In the genomic region with DNA sequence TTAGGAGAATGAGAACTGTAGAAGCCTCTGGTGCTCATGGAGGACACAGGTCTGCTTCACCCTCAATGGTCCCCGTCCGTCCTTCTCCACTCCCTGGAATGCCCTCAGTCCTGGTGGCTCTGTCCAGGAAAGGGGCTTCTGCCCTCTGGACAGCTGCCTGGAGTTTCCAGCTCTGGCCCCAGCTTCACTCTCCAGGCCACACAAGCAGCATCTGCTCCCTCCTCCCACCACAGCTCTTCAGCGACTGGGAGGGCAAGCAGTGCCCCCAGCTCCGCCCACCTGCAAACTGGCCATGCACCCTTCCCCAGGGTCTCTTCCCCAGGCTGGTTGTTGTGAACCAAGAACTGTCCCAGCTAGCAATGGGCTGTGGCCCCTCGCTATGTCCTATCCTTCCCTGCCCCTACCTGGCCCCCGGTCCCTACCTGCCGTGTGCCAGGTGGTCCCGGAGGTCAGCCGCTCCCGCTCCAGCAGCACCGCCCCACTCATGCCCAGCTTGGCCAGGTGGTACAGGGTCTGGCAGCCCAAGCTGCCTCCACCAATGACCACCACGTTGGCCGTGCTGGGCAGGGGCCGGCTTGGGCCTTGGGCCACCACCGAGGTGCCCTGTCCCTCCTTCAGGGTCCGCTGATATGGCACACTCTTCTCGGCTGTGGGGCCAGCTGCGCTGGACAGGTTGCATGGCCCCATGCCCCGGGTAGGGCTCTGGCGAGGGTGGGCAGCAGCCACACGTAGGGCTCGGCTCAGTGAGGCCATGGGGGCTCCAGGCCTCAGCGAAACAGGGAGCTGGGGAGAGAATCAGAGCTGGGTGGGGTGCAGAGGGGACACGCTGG, we compare ENCODE assay signal across 22 cellular contexts. TPM values are rescaled to one million over a fixed set of nuclear protein-coding genes. Genes with fewer than 3 reads are reported as not detected.
DNase-seq lines count a peak whose midpoint lies in the region; ATAC-seq and TF ChIP-seq lines count a peak whose summit lies in the region.
"Had no signal": no experiment of that assay in that cellular context is flagged by ENCODE, and none has a peak within 500 bp of the region (broad histone marks: within the 10 kb centered on the region; RNA-seq: fewer than 3 reads in every experiment).

No MANE protein-coding gene starts in this region.

- no peak for TF ChIP-seq RAD21 in SK-N-SH (IDR thresholded peaks at IDR 0.05; ENCODE audit: low read length)

- CTCF ChIA-PET in SK-N-SH (lab: Yijun Ruan, JAX) (interaction anchor here (1.0 to 8.7 kb wide), 4 partner anchors 8 to 261 kb away, joined by 3 to 52 read pairs (median 6); no protein-coding TSS in a partner anchor), RWPE1 (lab: Yijun Ruan, JAX) (interaction anchor here (0.6 to 3.0 kb wide), 3 partner anchors 9 to 242 kb away, joined by 4 to 19 read pairs (median 4); no protein-coding TSS in a partner anchor)

- H3K4me3 ChIP-seq in SK-N-SH (ENCODE audit: low read depth in 2 of 2, low read length in 1 of 2) (no peak overlapping the region), RWPE2 (ENCODE audit: severe bottlenecking) (no peak overlapping the region), right lobe of liver (no peak overlapping the region), testis (no peak overlapping the region)
- H3K4me3 ChIP-seq: thoracic aorta had no signal

- H3K4me1 ChIP-seq in SK-N-SH (ENCODE audit: control insufficient read depth in 1 of 2, insufficient read depth in 2 of 2, low read depth in 1 of 2, low read length in 1 of 2) (peaks cover 3 to 20% of the 10 kb centered on the region in 2 experiments; a peak in 1 of 4 replicates), RWPE2 (ENCODE audit: insufficient read depth, poor library complexity, severe bottlenecking) (no peaks in the 10 kb centered on the region), right lobe of liver (peaks cover 0 to 27% (median 4%) of the 10 kb centered on the region in 4 donors), testis (peaks cover 8% of the 10 kb centered on the region)
- H3K4me1 ChIP-seq: Caco-2 had no signal

- 88% methylated on average over 16 of the region's 24 CpGs for WGBS in SK-N-SH (ENCODE audit: low lambda C conversion rate)
- 97% methylated on average over 6 of the region's 24 CpGs for WGBS in right lobe of liver (ENCODE audit: insufficient coverage, low coverage, low lambda C conversion rate, missing lambda C conversion rate)
- 75 to 86% methylated on average over 17 to 22 of the region's 24 CpGs for WGBS in testis, 2 donors

- H3K9ac ChIP-seq in SK-N-SH, result no peak overlapping the region

- H3K27me3 ChIP-seq in SK-N-SH (ENCODE audit: insufficient read depth) (no peaks in the 10 kb centered on the region), RWPE2 (ENCODE audit: insufficient read depth, poor library complexity, severe bottlenecking) (no peaks in the 10 kb centered on the region), right lobe of liver (no peaks in the 10 kb centered on the region), testis (no peaks in the 10 kb centered on the region)

- DNase-seq in SK-N-SH (peak; percentile 63), RWPE2 (ENCODE audit: low spot score) (peak; percentile 41), right lobe of liver (peak in 2 of 3 donors; percentile 47 to 54), testis (peak; percentile 6), RWPE1 (ENCODE audit: low spot score) (no peak), nucleus accumbens (lab: John Stamatoyannopoulos, UW) (no peak)
- DNase-seq in activated naive CD4-positive, alpha-beta T cell (lab: John Stamatoyannopoulos, UW), result no peak
- DNase-seq: activated CD4-positive, alpha-beta memory T cell treated with anti-CD3 and anti-CD28 coated beads, Interleukin-2, amount 10 ng/mL, durations not matched to agents 7 days and 5 days; activated T-cell treated with anti-CD3 and anti-CD28 coated beads, Interleukin-2, amount 50 U/mL, for 24 hours; EL; GOT3; hypothalamus; mammary epithelial cell; NCI-H1092 treated with DMSO at 0.1 percent for 48 hours; NCI-H1930; stimulated activated CD4-positive, alpha-beta T cell treated with anti-CD3 and anti-CD28 coated beads, Interleukin-1b, Interleukin-23, amount 100 ng/mL, for 48 hours had no signal

- intact Hi-C loops in right lobe of liver (cut with DNase I) (loop anchor here in 1 of 2 donors (10.0 kb wide), 1 partner anchor 209 kb away; the partner anchor contains the start of gene MYMK), testis (cut with DNase I; ENCODE audit: low total_unique reads) (loop anchor here (10.0 kb wide), 1 partner anchor 199 kb away; the partner anchor contains the start of gene ADAMTSL2)

- H3K79me2 ChIP-seq in SK-N-SH (ENCODE audit: insufficient read depth), result no peaks in the 10 kb centered on the region

- TF ChIP-seq POLR2A in right lobe of liver (IDR thresholded peaks at IDR 0.05) (no peak), testis (IDR thresholded peaks at IDR 0.05) (no peak)

- H3K4me2 ChIP-seq in SK-N-SH, result no peak overlapping the region

- H3K36me3 ChIP-seq in SK-N-SH (replicated peaks in 1 of 2; ENCODE audit: control insufficient read depth in 1 of 2, insufficient read depth in 2 of 2, low read length in 1 of 2), result no peaks in the 10 kb centered on the region
- no peaks in the 10 kb centered on the region for H3K36me3 ChIP-seq in RWPE2 (ENCODE audit: low read depth)
- peaks cover 0 to 22% (median 4%) of the 10 kb centered on the region in 4 donors for H3K36me3 ChIP-seq in right lobe of liver
- no peaks in the 10 kb centered on the region for H3K36me3 ChIP-seq in testis (ENCODE audit: low read depth, missing control alignments)
- H3K36me3 ChIP-seq: thoracic aorta had no signal

- no peak overlapping the region for H3K27ac ChIP-seq in SK-N-SH (ENCODE audit: low read depth in 2 of 2, low read length in 1 of 2)
- H3K27ac ChIP-seq in RWPE2 (ENCODE audit: poor library complexity, severe bottlenecking), result no peak overlapping the region
- no peak overlapping the region for H3K27ac ChIP-seq in right lobe of liver
- no peak overlapping the region for H3K27ac ChIP-seq in testis
- H3K27ac ChIP-seq in RWPE1, result no peak overlapping the region
- H3K27ac ChIP-seq: thoracic aorta had no signal

- no peak overlapping the region for H2AFZ ChIP-seq in SK-N-SH (ENCODE audit: low read depth)

- no peaks in the 10 kb centered on the region for H4K20me1 ChIP-seq in SK-N-SH (ENCODE audit: insufficient read depth)

- POLR2A ChIA-PET in SK-N-SH (lab: Yijun Ruan, JAX) (interaction anchor here (0.7 kb wide), 1 partner anchor 85 kb away, joined by 3 read pairs; no protein-coding TSS in a partner anchor), RWPE1 (lab: Yijun Ruan, JAX; ENCODE audit: low non-redundant PET) (no interaction called here)

- H3K9me3 ChIP-seq in SK-N-SH, result no peaks in the 10 kb centered on the region
- H3K9me3 ChIP-seq in RWPE2 (ENCODE audit: severe bottlenecking), result no peaks in the 10 kb centered on the region
- no peaks in the 10 kb centered on the region for H3K9me3 ChIP-seq in right lobe of liver
- H3K9me3 ChIP-seq in testis, result no peaks in the 10 kb centered on the region
- H3K9me3 ChIP-seq: Caco-2, thoracic aorta had no signal

- H3F3A ChIP-seq in SK-N-SH (replicated peaks; ENCODE audit: insufficient read depth), result no peaks in the 10 kb centered on the region

- ATAC-seq in SK-N-SH treated with all-trans-retinoic acid at 6 μM for 48 hours, result no peak
- no peak for ATAC-seq in RWPE2 (ENCODE audit: low read depth)
- ATAC-seq in right lobe of liver, result no peak
- ATAC-seq: activated CD4-positive, CD25-positive, alpha-beta regulatory T cell treated with anti-CD3 and anti-CD28 coated beads, Interleukin-2, amount 50 U/mL, for 24 hours; Right ventricle myocardium inferior; stimulated activated memory B cell treated with anti-CD40 and anti-IgM and Interleukin-4, amounts not matched to agents 10 μg/mL and 1 μg/mL and 100 μg/mL, for 72 hours had no signal

- no peak for TF ChIP-seq EP300 in SK-N-SH (IDR thresholded peaks at IDR 0.05; ENCODE audit: borderline replicate concordance in 1 of 2, low read depth in 1 of 2, low read length in 1 of 2)

- TF ChIP-seq CTCF in SK-N-SH (IDR thresholded peaks at IDR 0.05) (no peak), RWPE2 (IDR thresholded peaks at IDR 0.05; ENCODE audit: poor library complexity, severe bottlenecking) (no peak), right lobe of liver (IDR thresholded peaks at IDR 0.05) (no peak), testis (IDR thresholded peaks at IDR 0.05) (no peak), RWPE1 (conservative IDR thresholded peaks at IDR 0.05; ENCODE audit: low read depth) (no peak)

- no peaks in the 10 kb centered on the region for H3K9me2 ChIP-seq in SK-N-SH

TF ChIP-seq in SK-N-SH, 30 proteins besides CTCF, POLR2A, EP300 and RAD21 (continues in another document):
- TF ChIP-seq EZH2phosphoT487 (IDR thresholded peaks at IDR 0.05; ENCODE audit: borderline replicate concordance, low read depth) (no peak), FOXJ3 (CRISPR knock-in tag; IDR thresholded peaks at IDR 0.05) (no peak), NRF1 (IDR thresholded peaks at IDR 0.05; ENCODE audit: low read depth, low read length) (no peak), USF2 (IDR thresholded peaks at IDR 0.05; ENCODE audit: borderline replicate concordance, low read depth, low read length) (no peak), GABPA (IDR thresholded peaks at IDR 0.05; ENCODE audit: low read depth) (no peak)

TF ChIP-seq in SK-N-SH treated with all-trans-retinoic acid at 6 μM for 48 hours, 23 proteins besides CTCF, POLR2A, EP300 and RAD21:
- TF ChIP-seq, protein P1, sequence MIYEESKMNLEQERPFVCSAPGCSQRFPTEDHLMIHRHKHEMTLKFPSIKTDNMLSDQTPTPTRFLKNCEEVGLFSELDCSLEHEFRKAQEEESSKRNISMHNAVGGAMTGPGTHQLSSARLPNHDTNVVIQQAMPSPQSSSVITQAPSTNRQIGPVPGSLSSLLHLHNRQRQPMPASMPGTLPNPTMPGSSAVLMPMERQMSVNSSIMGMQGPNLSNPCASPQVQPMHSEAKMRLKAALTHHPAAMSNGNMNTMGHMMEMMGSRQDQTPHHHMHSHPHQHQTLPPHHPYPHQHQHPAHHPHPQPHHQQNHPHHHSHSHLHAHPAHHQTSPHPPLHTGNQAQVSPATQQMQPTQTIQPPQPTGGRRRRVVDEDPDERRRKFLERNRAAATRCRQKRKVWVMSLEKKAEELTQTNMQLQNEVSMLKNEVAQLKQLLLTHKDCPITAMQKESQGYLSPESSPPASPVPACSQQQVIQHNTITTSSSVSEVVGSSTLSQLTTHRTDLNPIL (CRISPR knock-in tag; IDR thresholded peaks at IDR 0.05; ENCODE audit: low read depth), result no peak
- no peak for TF ChIP-seq BACH2 (CRISPR knock-in tag; IDR thresholded peaks at IDR 0.05; ENCODE audit: borderline replicate concordance)
- no peak for TF ChIP-seq ZFP3 (CRISPR knock-in tag; IDR thresholded peaks at IDR 0.05)
- no peak for TF ChIP-seq GLIS3 (CRISPR knock-in tag; IDR thresholded peaks at IDR 0.05)

RNA-seq across cellular contexts. Expression of gene SARDH, which starts 4.5 kb away (rescaled TPM):
- polyA plus RNA-seq in SK-N-SH (2012; rRNA removed) (2.9 and 5.9 TPM in 2 replicates), testis (ENCODE audit: insufficient read depth, low read depth, low replicate concordance) (2.6 TPM)
- polyA plus RNA-seq in SK-N-SH (2012; cell fraction: cytosol; rRNA removed), result 1.6 and 3.0 TPM in 2 replicates
- polyA plus RNA-seq in SK-N-SH (2012; cell fraction: nucleus; rRNA removed), result 9.9 and 14.3 TPM in 2 replicates
- total RNA-seq in right lobe of liver (100 to 1,000 TPM in 3 of 6 experiments, 10 to 100 TPM in 3; 67.3 to 183 (median 101) TPM), testis (1 to 10 TPM; 5.1 to 7.2 TPM)

Comparison
In these comparisons a context has a peak if more than half of its experiments do, and no peak if none do; other contexts are left out.
1. DNase-seq: peak in SK-N-SH (single experiment), RWPE2 (single experiment), right lobe of liver (2 of 3) and testis (single experiment); none in RWPE1 (single experiment), nucleus accumbens (0 of 56) and activated naive CD4-positive, alpha-beta T cell (0 of 4).
2. RNA of gene SARDH, which starts 4.5 kb away (total RNA-seq): 67.3 to 183 TPM in right lobe of liver; 5.1 to 7.2 TPM in testis; every median in the first group is over 4 times any median in the second.